Comparison of ENCODE assay signal across 9 cellular contexts in genomic region chr13:77298403-77298802, GRCh38. TPM values are rescaled to one million over a fixed set of nuclear protein-coding genes. Genes with fewer than 3 reads are reported as not detected.
DNase-seq lines count a peak whose midpoint lies in the region; ATAC-seq and TF ChIP-seq lines count a peak whose summit lies in the region.
"Had no signal": no experiment of that assay in that cellular context is flagged by ENCODE, and none has a peak within 500 bp of the region (broad histone marks: within the 10 kb centered on the region; RNA-seq: fewer than 3 reads in every experiment).

No MANE protein-coding gene starts in this region.

- peaks cover 22% of the 10 kb centered on the region for H3K36me3 Mint-ChIP-seq in activated CD4-positive, alpha-beta memory T cell treated with anti-CD3 and anti-CD28 coated beads, Interleukin-2, amount 10 ng/mL, durations not matched to agents 7 days and 5 days (ENCODE audit: low read depth)

- WGBS in neuronal stem cell (ENCODE audit: extremely low coverage in 2 of 2, insufficient read length in 2 of 2, insufficient replicate concordance in 1 of 2), 2 donors = 100% methylated on average over 1 of the region's 3 CpGs; no CpG with 5 or more reads in 1 of the 2 donors

- H3K23ac ChIP-seq in neuronal stem cell (ENCODE audit: low read depth, low read length, poor library complexity) = no peak overlapping the region

- H2BK5ac ChIP-seq in neuronal stem cell (ENCODE audit: low read length) = no peak overlapping the region

- H3K18ac ChIP-seq in neuronal stem cell (ENCODE audit: low read length) = no peak overlapping the region

- TF ChIP-seq CTCF in lower lobe of right lung (IDR thresholded peaks at IDR 0.05) = no peak

- no peak overlapping the region for H3K9ac ChIP-seq in neuronal stem cell (ENCODE audit: low read depth, low read length, poor library complexity)

- peaks cover 44% of the 10 kb centered on the region for H3K4me1 ChIP-seq in lower lobe of right lung
- H3K4me1 ChIP-seq in neuronal stem cell (ENCODE audit: control insufficient read depth in 2 of 2, insufficient read depth in 1 of 2, low read depth in 1 of 2, low read length in 2 of 2) = no peaks in the 10 kb centered on the region

- DNase-seq in lower lobe of right lung (no peak), neuronal stem cell (ENCODE audit: low spot score) (no peak), iPS-NIHi11 (ENCODE audit: low spot score) (no peak), DMS79 treated with DMSO at 0.1 percent for 48 hours (lab: John Stamatoyannopoulos, UW) (no peak)
- no peak for DNase-seq in activated CD4-positive, alpha-beta memory T cell treated with anti-CD3 and anti-CD28 coated beads, Interleukin-2, amount 10 ng/mL, durations not matched to agents 7 days and 5 days
- DNase-seq: transverse colon had no signal

- POLR2A ChIA-PET in activated CD4-positive, alpha-beta memory T cell treated with anti-CD3 and anti-CD28 coated beads, Interleukin-2, amount 10 ng/mL, durations not matched to agents 7 days and 5 days (lab: Charles Lee) = interaction anchor here (1.3 kb wide), 1 partner anchor 27 kb away, joined by 4 read pairs; no protein-coding TSS in a partner anchor

- no peaks in the 10 kb centered on the region for H3K27me3 Mint-ChIP-seq in activated CD4-positive, alpha-beta memory T cell treated with anti-CD3 and anti-CD28 coated beads, Interleukin-2, amount 10 ng/mL, durations not matched to agents 7 days and 5 days

- intact Hi-C loops in lower lobe of right lung (cut with DNase I) = no loop called here

- H4K8ac ChIP-seq in neuronal stem cell (ENCODE audit: low read depth, low read length) = no peak overlapping the region

- H2BK15ac ChIP-seq in neuronal stem cell (ENCODE audit: low read length) = no peak overlapping the region

- H3K4me3 Mint-ChIP-seq in activated CD4-positive, alpha-beta memory T cell treated with anti-CD3 and anti-CD28 coated beads, Interleukin-2, amount 10 ng/mL, durations not matched to agents 7 days and 5 days = no peak overlapping the region

- H3K4me2 ChIP-seq in neuronal stem cell (ENCODE audit: insufficient read depth, low read length, poor library complexity, severe bottlenecking) = no peak overlapping the region

- peaks cover 15% of the 10 kb centered on the region for H3K4me1 Mint-ChIP-seq in activated CD4-positive, alpha-beta memory T cell treated with anti-CD3 and anti-CD28 coated beads, Interleukin-2, amount 10 ng/mL, durations not matched to agents 7 days and 5 days

- H3K27ac Mint-ChIP-seq in activated CD4-positive, alpha-beta memory T cell treated with anti-CD3 and anti-CD28 coated beads, Interleukin-2, amount 10 ng/mL, durations not matched to agents 7 days and 5 days = no peak overlapping the region

- CTCF ChIA-PET in activated CD4-positive, alpha-beta memory T cell treated with anti-CD3 and anti-CD28 coated beads, Interleukin-2, amount 10 ng/mL, durations not matched to agents 7 days and 5 days (lab: Charles Lee) = no interaction called here

- H2AK5ac ChIP-seq in neuronal stem cell (ENCODE audit: low read depth, low read length) = no peak overlapping the region

- no peak overlapping the region for H4K91ac ChIP-seq in neuronal stem cell (ENCODE audit: low read depth, low read length, poor library complexity)

- peaks cover 12% of the 10 kb centered on the region for H3K36me3 ChIP-seq in lower lobe of right lung
- peaks cover 0 to 13% of the 10 kb centered on the region in 2 donors for H3K36me3 ChIP-seq in neuronal stem cell (replicated peaks in 1 of 2; ENCODE audit: control insufficient read depth in 2 of 2, insufficient read depth in 2 of 2, low read length in 2 of 2)
- H3K36me3 ChIP-seq: transverse colon had no signal

- H3K14ac ChIP-seq in neuronal stem cell (ENCODE audit: low read length) = no peak overlapping the region

- no peaks in the 10 kb centered on the region for H3K27me3 ChIP-seq in lower lobe of right lung (ENCODE audit: low read depth)
- no peaks in the 10 kb centered on the region for H3K27me3 ChIP-seq in neuronal stem cell (ENCODE audit: control insufficient read depth in 3 of 3, insufficient read depth in 3 of 3, low read depth in 1 of 3, low read length in 3 of 3)
- H3K27me3 ChIP-seq: transverse colon had no signal

- no peak overlapping the region for H3K4me3 ChIP-seq in lower lobe of right lung
- no peak overlapping the region for H3K4me3 ChIP-seq in neuronal stem cell (ENCODE audit: low read length in 2 of 2)
- H3K4me3 ChIP-seq: transverse colon had no signal

- H3K9me3 ChIP-seq in lower lobe of right lung = no peaks in the 10 kb centered on the region
- peaks cover 0 to 4% of the 10 kb centered on the region in 2 donors for H3K9me3 ChIP-seq in neuronal stem cell (replicated peaks in 1 of 2; ENCODE audit: control insufficient read depth in 2 of 2, insufficient read depth in 1 of 2, low read depth in 1 of 2, low read length in 2 of 2)
- H3K9me3 ChIP-seq: transverse colon had no signal

- peak overlapping the region; percentile 3 for H3K27ac ChIP-seq in lower lobe of right lung
- no peak overlapping the region for H3K27ac ChIP-seq in neuronal stem cell (replicated peaks; ENCODE audit: low read length)
- H3K27ac ChIP-seq: transverse colon had no signal

- no peaks in the 10 kb centered on the region for H3K79me1 ChIP-seq in neuronal stem cell (ENCODE audit: low read depth, low read length)

- H3K9me3 Mint-ChIP-seq in activated CD4-positive, alpha-beta memory T cell treated with anti-CD3 and anti-CD28 coated beads, Interleukin-2, amount 10 ng/mL, durations not matched to agents 7 days and 5 days = no peaks in the 10 kb centered on the region

- ATAC-seq in GM18517 (IDR thresholded peaks at IDR 0.05; ENCODE audit: unreplicated experiment) (peak; percentile 83), GM21786 (IDR thresholded peaks at IDR 0.05; ENCODE audit: unreplicated experiment) (peak; percentile 74), HG03565 (IDR thresholded peaks at IDR 0.05; ENCODE audit: unreplicated experiment) (peak; percentile 79), lower lobe of right lung (peak in 1 of 2 donors; percentile 17)

- no peak overlapping the region for H3K4ac ChIP-seq in neuronal stem cell (ENCODE audit: low read length)

- no peak overlapping the region for H2BK12ac ChIP-seq in neuronal stem cell (ENCODE audit: low read length)

- no peak overlapping the region for H2AFZ ChIP-seq in neuronal stem cell (ENCODE audit: low read length)

- H2BK120ac ChIP-seq in neuronal stem cell (ENCODE audit: low read depth, low read length) = no peak overlapping the region

RNA-seq across cellular contexts. Expression of gene MYCBP2, which starts 28.5 kb away (rescaled TPM):
- total RNA-seq in lower lobe of right lung = 91.6 TPM
- polyA plus RNA-seq in neuronal stem cell (2013, experiment 1 of 2) = 14.5 TPM
- 17.1 TPM for polyA plus RNA-seq in neuronal stem cell (2013, experiment 2 of 2)
- 100 to 1,000 TPM in 1 of 2 experiments, 10 to 100 TPM in 1; 81.9 to 105 TPM for total RNA-seq in activated CD4-positive, alpha-beta memory T cell treated with anti-CD3 and anti-CD28 coated beads, Interleukin-2, amount 10 ng/mL, durations not matched to agents 7 days and 5 days
